8 cellular contexts compared by ENCODE assay signal in genomic region chr17:67376509-67376891, GRCh38.
DNase-seq lines count a peak whose midpoint lies in the region; ATAC-seq and TF ChIP-seq lines count a peak whose summit lies in the region.

No MANE protein-coding gene starts in this region.

- H3K27ac ChIP-seq in OCI-LY3 (ENCODE audit: low read length): no peak overlapping the region
- peak overlapping the region; percentile 75 for H3K27ac ChIP-seq in duodenal mucosa (ENCODE audit: low read depth, low read length)

- H3K4me3 ChIP-seq in OCI-LY3 (ENCODE audit: low read length): peak overlapping the region; percentile 87
- peak overlapping the region; percentile 80 to 84 for H3K4me3 ChIP-seq in duodenal mucosa (ENCODE audit: low read depth in 1 of 2, low read length in 2 of 2)
- peak overlapping the region; percentile 23 for H3K4me3 ChIP-seq in mucosa of stomach (ENCODE audit: low read length)

- H3K4me2 ChIP-seq in OCI-LY3 (ENCODE audit: low read length): peak overlapping the region; percentile 99

- H2AFZ ChIP-seq in OCI-LY3 (ENCODE audit: low read depth, low read length): peak overlapping the region; percentile 86

- H3K9me3 ChIP-seq in OCI-LY3 (ENCODE audit: insufficient read depth, low read length) (no peaks in the 10 kb centered on the region), duodenal mucosa (ENCODE audit: control insufficient read depth in 1 of 2, low read length in 2 of 2) (no peaks in the 10 kb centered on the region), mucosa of stomach (ENCODE audit: control insufficient read depth, low read length) (no peaks in the 10 kb centered on the region)

- H3K27me3 ChIP-seq in OCI-LY3 (ENCODE audit: low read depth, low read length) (no peaks in the 10 kb centered on the region), duodenal mucosa (ENCODE audit: control insufficient read depth in 1 of 2, insufficient read depth in 2 of 2, low read length in 2 of 2) (no peaks in the 10 kb centered on the region), mucosa of stomach (ENCODE audit: control insufficient read depth, insufficient read depth, low read length) (no peaks in the 10 kb centered on the region)

- DNase-seq in NCI-H345 (lab: John Stamatoyannopoulos, UW) (peak; percentile 20), NCI-H345 treated with DMSO at 0.1 percent for 48 hours (lab: John Stamatoyannopoulos, UW; ENCODE audit: unreplicated experiment) (no peak)

- H3K36me3 ChIP-seq in OCI-LY3 (replicated peaks; ENCODE audit: low read depth, low read length) (no peaks in the 10 kb centered on the region), duodenal mucosa (ENCODE audit: control insufficient read depth in 1 of 2, insufficient read depth in 2 of 2, low read length in 2 of 2) (no peaks in the 10 kb centered on the region), mucosa of stomach (ENCODE audit: control insufficient read depth, insufficient read depth, low read length) (no peaks in the 10 kb centered on the region)

- no peak for TF ChIP-seq CTCF in OCI-LY3 (IDR thresholded peaks at IDR 0.05; ENCODE audit: low read depth, low read length)

- H3K79me2 ChIP-seq in OCI-LY3 (ENCODE audit: low read length): peaks cover 32% of the 10 kb centered on the region

- peak overlapping the region; percentile 81 for H3K9ac ChIP-seq in OCI-LY3 (ENCODE audit: low read length)
- peak overlapping the region; percentile 39 to 65 for H3K9ac ChIP-seq in duodenal mucosa (ENCODE audit: low read depth in 1 of 2, low read length in 2 of 2)
- peak overlapping the region; percentile 81 for H3K9ac ChIP-seq in mucosa of stomach (ENCODE audit: low read length)

- H3K4me1 ChIP-seq in OCI-LY3 (ENCODE audit: low read length) (peaks cover 26% of the 10 kb centered on the region), duodenal mucosa (ENCODE audit: control insufficient read depth in 1 of 2, insufficient read depth in 2 of 2, low read length in 2 of 2) (peaks cover 9 to 13% of the 10 kb centered on the region in 2 donors), mucosa of stomach (ENCODE audit: control insufficient read depth, insufficient read depth, low read length) (peaks cover 12% of the 10 kb centered on the region)

- ATAC-seq in GM19467 (IDR thresholded peaks at IDR 0.05; ENCODE audit: unreplicated experiment): no peak
- no peak for ATAC-seq in GM21390 (IDR thresholded peaks at IDR 0.05; ENCODE audit: unreplicated experiment)
- ATAC-seq in HG03520 (IDR thresholded peaks at IDR 0.05; ENCODE audit: unreplicated experiment): no peak

- H4K20me1 ChIP-seq in OCI-LY3 (ENCODE audit: insufficient read depth, low read length): no peaks in the 10 kb centered on the region

Comparison
In these comparisons a context has a peak if more than half of its experiments do, and no peak if none do; other contexts are left out.
1. H3K4me3 ChIP-seq: peak in every context shown above with its lines; median percentile 87 in OCI-LY3; 82 in duodenal mucosa; 23 in mucosa of stomach.